10 cellular contexts compared by ENCODE assay signal in the genomic region with DNA sequence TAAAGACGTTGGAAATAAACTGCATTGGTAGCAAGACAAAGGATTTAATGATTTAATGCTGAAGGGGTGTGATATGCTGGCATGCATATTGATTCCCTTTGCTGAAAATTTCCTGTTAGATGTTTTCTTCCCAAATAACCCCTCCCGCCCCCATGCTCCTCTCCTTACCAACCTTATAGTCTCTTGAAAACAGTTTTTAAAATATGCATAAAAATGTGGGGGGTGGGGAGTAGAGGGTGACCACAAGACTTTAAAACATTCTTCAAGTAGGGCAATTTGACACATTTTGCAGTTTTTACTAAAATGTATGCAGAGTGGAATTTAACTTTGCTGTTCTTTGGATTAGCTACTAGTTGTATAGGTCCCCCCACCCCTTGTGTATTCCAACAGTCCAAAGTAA. TPM values are rescaled to one million over a fixed set of nuclear protein-coding genes. Genes with fewer than 3 reads are reported as not detected.
DNase-seq lines count a peak whose midpoint lies in the region; ATAC-seq and TF ChIP-seq lines count a peak whose summit lies in the region.
"Had no signal": no experiment of that assay in that cellular context is flagged by ENCODE, and none has a peak within 500 bp of the region (broad histone marks: within the 10 kb centered on the region; RNA-seq: fewer than 3 reads in every experiment).

No MANE protein-coding gene starts in this region.

- H3K27me3 ChIP-seq in heart right ventricle: peaks cover 0 to 32% (median 0%) of the 10 kb centered on the region in 7 donors
- H3K27me3 ChIP-seq in ovary: no peaks in the 10 kb centered on the region
- no peaks in the 10 kb centered on the region for H3K27me3 ChIP-seq in uterus

- H3K4me1 ChIP-seq in heart right ventricle (peaks cover 2 to 34% (median 23%) of the 10 kb centered on the region in 9 donors), ovary (ENCODE audit: insufficient read depth) (peaks cover 10% of the 10 kb centered on the region), uterus (peaks cover 4 to 5% of the 10 kb centered on the region in 2 donors)

- H3K9me3 ChIP-seq in heart right ventricle: no peaks in the 10 kb centered on the region
- H3K9me3 ChIP-seq in ovary: no peaks in the 10 kb centered on the region
- no peaks in the 10 kb centered on the region for H3K9me3 ChIP-seq in uterus

- H3K27ac ChIP-seq in heart right ventricle (peak overlapping the region; percentile 79 to 97 (median 94)), ovary (peak overlapping the region in 1 of 2 donors; percentile 88), uterus (peak overlapping the region; percentile 95 to 96)

- intact Hi-C loops in heart right ventricle (cut with DNase I) (loop anchor here (2.0 to 10.0 kb wide), 10 partner anchors 26 to 464 kb away; no protein-coding TSS in a partner anchor), Right ventricle myocardium superior (cut with DNase I) (loop anchor here (5.0 to 10.0 kb wide), 2 partner anchors 163 to 244 kb away; no protein-coding TSS in a partner anchor), ovary (cut with DNase I) (loop anchor here in 1 of 4 donors (10.0 kb wide), 1 partner anchor 126 kb away; no protein-coding TSS in a partner anchor), uterus (cut with DNase I; ENCODE audit: low total_unique reads) (loop anchor here (10.0 kb wide), 1 partner anchor 156 kb away; no protein-coding TSS in a partner anchor)

- TF ChIP-seq CTCF in heart right ventricle (IDR thresholded peaks at IDR 0.05): no peak
- TF ChIP-seq CTCF in fibroblast of the aortic adventitia (IDR thresholded peaks at IDR 0.05; ENCODE audit: insufficient read depth, low read length): no peak
- TF ChIP-seq CTCF in ovary (IDR thresholded peaks at IDR 0.05): no peak
- no peak for TF ChIP-seq CTCF in uterus (IDR thresholded peaks at IDR 0.05)

- ATAC-seq in heart right ventricle (no peak), Right ventricle myocardium superior (ENCODE audit: poor library complexity) (no peak)
- ATAC-seq: naive thymus-derived CD8-positive, alpha-beta T cell had no signal

- H3K4me3 ChIP-seq in heart right ventricle: peak overlapping the region; percentile 56 to 81 (median 65)
- peak overlapping the region; percentile 80 for H3K4me3 ChIP-seq in fibroblast of the aortic adventitia (ENCODE audit: low read depth, low read length)
- peak overlapping the region; percentile 59 for H3K4me3 ChIP-seq in ovary
- H3K4me3 ChIP-seq in uterus: peak overlapping the region; percentile 65 to 66

- DNase-seq in heart right ventricle (no peak), Right ventricle myocardium superior (no peak), fibroblast of the aortic adventitia (ENCODE audit: low read depth) (no peak), ovary (no peak), uterus (no peak), HEK293T (ENCODE audit: extremely low spot score) (no peak), middle frontal gyrus (ENCODE audit: extremely low spot score, low spot score) (no peak), GF-D8 (lab: John Stamatoyannopoulos, UW) (no peak)
- DNase-seq: naive thymus-derived CD8-positive, alpha-beta T cell; NCI-H1092 treated with DMSO at 0.1 percent for 48 hours had no signal

- TF ChIP-seq EP300 in ovary (IDR thresholded peaks at IDR 0.05): no peak

- CTCF ChIA-PET in HEK293T (lab: Yijun Ruan, JAX): no interaction called here

- POLR2A ChIA-PET in HEK293T (lab: Yijun Ruan, JAX): interaction anchor here (1.1 kb wide), 1 partner anchor 143 kb away, joined by 3 read pairs; no protein-coding TSS in a partner anchor

- H3K36me3 ChIP-seq in heart right ventricle (no peaks in the 10 kb centered on the region), ovary (no peaks in the 10 kb centered on the region), uterus (no peaks in the 10 kb centered on the region)

- TF ChIP-seq POLR2A in ovary (IDR thresholded peaks at IDR 0.05) (no peak), uterus (IDR thresholded peaks at IDR 0.05) (no peak)

- WGBS in heart right ventricle, 2 donors: 1 to 9% methylated on average over 2 of the region's 2 CpGs
- 10 to 13% (median 11%) methylated on average over 2 of the region's 2 CpGs for WGBS in ovary, 3 donors

TF ChIP-seq in HEK293T, 16 proteins besides CTCF, POLR2A, EP300 and RAD21:
- TF ChIP-seq HDGF (IDR thresholded peaks at IDR 0.05; ENCODE audit: borderline replicate concordance) (no peak), FOXM1 (IDR thresholded peaks at IDR 0.05; ENCODE audit: borderline replicate concordance) (no peak), ELF4 (IDR thresholded peaks at IDR 0.05) (no peak), NFRKB (IDR thresholded peaks at IDR 0.05) (no peak), CTBP1 (IDR thresholded peaks at IDR 0.05; ENCODE audit: borderline replicate concordance) (no peak), ZNF384 (IDR thresholded peaks at IDR 0.05) (no peak), SP1 (IDR thresholded peaks at IDR 0.05) (no peak), L3MBTL2 (conservative IDR thresholded peaks at IDR 0.05) (no peak), LEF1 (IDR thresholded peaks at IDR 0.05; ENCODE audit: borderline replicate concordance) (no peak), SUZ12 (IDR thresholded peaks at IDR 0.05) (no peak), TARDBP (IDR thresholded peaks at IDR 0.05) (no peak), FOXK2 (IDR thresholded peaks at IDR 0.05) (no peak), BHLHE40 (IDR thresholded peaks at IDR 0.05; ENCODE audit: borderline replicate concordance) (no peak), FOXA1 (IDR thresholded peaks at IDR 0.05) (no peak), ARNT (IDR thresholded peaks at IDR 0.05) (no peak)
- TF ChIP-seq, protein P1, sequence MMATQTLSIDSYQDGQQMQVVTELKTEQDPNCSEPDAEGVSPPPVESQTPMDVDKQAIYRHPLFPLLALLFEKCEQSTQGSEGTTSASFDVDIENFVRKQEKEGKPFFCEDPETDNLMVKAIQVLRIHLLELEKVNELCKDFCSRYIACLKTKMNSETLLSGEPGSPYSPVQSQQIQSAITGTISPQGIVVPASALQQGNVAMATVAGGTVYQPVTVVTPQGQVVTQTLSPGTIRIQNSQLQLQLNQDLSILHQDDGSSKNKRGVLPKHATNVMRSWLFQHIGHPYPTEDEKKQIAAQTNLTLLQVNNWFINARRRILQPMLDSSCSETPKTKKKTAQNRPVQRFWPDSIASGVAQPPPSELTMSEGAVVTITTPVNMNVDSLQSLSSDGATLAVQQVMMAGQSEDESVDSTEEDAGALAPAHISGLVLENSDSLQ (IDR thresholded peaks at IDR 0.05): no peak
TF ChIP-seq in HEK293T: peak in this region for 0.

RNA-seq across cellular contexts. Expression of a gene that starts 0.9 kb away (rescaled TPM):
- total RNA-seq in heart right ventricle (10 to 100 TPM in 9 of 10 donors, 1 to 10 TPM in 1; 8.6 to 23.2 (median 19.0) TPM), Right ventricle myocardium superior (19.4 TPM), fibroblast of the aortic adventitia (ENCODE audit: low replicate concordance) (3.1 and 4.2 TPM in 2 replicates), ovary (10 to 100 TPM in 1 of 7 donors, 1 to 10 TPM in 6; 5.5 to 13.4 (median 8.2) TPM), uterus (10 to 100 TPM in 3 of 4 donors, 1 to 10 TPM in 1; 6.7 to 63.0 (median 14.5) TPM)
- polyA plus RNA-seq in heart right ventricle (1 to 10 TPM; 3.6 to 6.5 TPM), ovary (1 to 10 TPM; 3.5 to 7.4 TPM)
- total RNA-seq: naive thymus-derived CD8-positive, alpha-beta T cell had no signal
